In the genomic region with DNA sequence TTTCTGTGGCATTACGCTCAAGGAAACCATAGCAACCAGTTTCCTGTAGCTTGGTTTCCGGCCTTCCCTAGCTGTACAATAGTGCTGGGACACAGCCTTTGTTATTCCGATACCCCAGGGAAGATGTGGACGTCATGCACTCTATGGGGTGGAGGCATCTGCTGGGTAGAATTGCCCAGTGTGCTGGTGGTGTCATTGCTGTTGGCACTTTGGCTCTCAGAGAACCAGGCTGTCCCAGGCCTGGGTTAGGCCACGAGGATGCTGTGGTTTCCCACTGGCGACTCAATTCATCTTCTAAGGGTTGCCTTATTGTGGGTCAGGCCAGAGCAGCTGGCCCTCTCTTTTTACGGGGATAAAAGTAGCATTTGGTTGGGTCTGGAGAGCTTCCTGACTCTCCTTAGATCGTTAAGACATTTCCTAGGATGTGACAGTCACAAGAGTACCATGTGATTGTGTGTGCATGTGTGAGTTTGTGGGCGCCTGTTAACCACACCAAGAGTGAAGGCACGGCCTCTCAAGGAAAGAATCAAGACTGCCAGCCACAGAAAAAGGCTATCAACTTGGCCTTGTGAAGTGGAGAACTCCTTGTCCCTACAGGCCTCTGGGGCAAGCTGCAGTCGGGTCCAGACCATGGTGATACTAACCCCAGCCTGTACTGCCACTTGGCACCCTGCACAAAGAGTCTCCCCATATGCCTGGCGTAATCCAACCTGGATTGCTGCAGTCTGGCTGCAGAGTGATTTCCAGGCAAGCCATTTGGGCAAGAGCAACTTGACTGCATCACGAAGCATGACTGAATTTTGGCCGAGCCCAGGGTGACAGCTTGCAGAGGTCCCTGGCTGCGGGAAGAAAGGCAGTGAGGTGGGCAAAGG, we compare ENCODE assay signal across 11 cellular contexts. TPM values are rescaled to one million over a fixed set of nuclear protein-coding genes. Genes with fewer than 3 reads are reported as not detected.
DNase-seq lines count a peak whose midpoint lies in the region; ATAC-seq and TF ChIP-seq lines count a peak whose summit lies in the region.
"Had no signal": no experiment of that assay in that cellular context is flagged by ENCODE, and none has a peak within 500 bp of the region (broad histone marks: within the 10 kb centered on the region; RNA-seq: fewer than 3 reads in every experiment).

No MANE protein-coding gene starts in this region.

- ATAC-seq in lower lobe of right lung (no peak), GM21737 (IDR thresholded peaks at IDR 0.05; ENCODE audit: unreplicated experiment) (no peak)

- H3K9me3 ChIP-seq in lower lobe of right lung, result no peaks in the 10 kb centered on the region

- DNase-seq in NCI-H146 (lab: John Stamatoyannopoulos, UW) (peak; percentile 75), cerebellum (ENCODE audit: low spot score) (peak; percentile 87), lower lobe of right lung (no peak), middle frontal gyrus (ENCODE audit: extremely low spot score, low spot score) (no peak)
- DNase-seq in activated CD8-positive, alpha-beta memory T cell treated with anti-CD3 and anti-CD28 coated beads for 24 hours, result no peak
- DNase-seq: activated CD4-positive, alpha-beta memory T cell treated with anti-CD3 and anti-CD28 coated beads for 36 hours; NCI-H1930; nephron progenitor cell had no signal

- intact Hi-C loops in lower lobe of right lung (cut with DNase I), result no loop called here

- peaks cover 54% of the 10 kb centered on the region for H3K4me1 ChIP-seq in lower lobe of right lung

- no peak for TF ChIP-seq CTCF in lower lobe of right lung (IDR thresholded peaks at IDR 0.05)

- no peaks in the 10 kb centered on the region for H3K27me3 ChIP-seq in lower lobe of right lung (ENCODE audit: low read depth)

- H3K27ac ChIP-seq in lower lobe of right lung (peak overlapping the region; percentile 49), temporal lobe (ENCODE audit: low read depth, low read length) (peak overlapping the region; percentile 22)
- H3K27ac ChIP-seq: SK-N-MC had no signal

- H3K36me3 ChIP-seq in lower lobe of right lung, result no peaks in the 10 kb centered on the region

- no peak overlapping the region for H3K4me3 ChIP-seq in lower lobe of right lung
- H3K4me3 ChIP-seq: SK-N-MC had no signal

RNA-seq across cellular contexts. Expression of a gene that starts 35.9 kb away (rescaled TPM):
- 18.3 TPM for total RNA-seq in cerebellum
- total RNA-seq in lower lobe of right lung, result 36.9 TPM
- total RNA-seq in temporal lobe, result 22.9 TPM

Comparison
In these comparisons a context has a peak if more than half of its experiments do, and no peak if none do; other contexts are left out.
1. DNase-seq: peak in NCI-H146 (single experiment) and cerebellum (single experiment); none in lower lobe of right lung (single experiment), middle frontal gyrus (single experiment) and activated CD8-positive, alpha-beta memory T cell treated with anti-CD3 and anti-CD28 coated beads for 24 hours (single experiment).